ENCODE assay signal across 16 cellular contexts in the genomic region with DNA sequence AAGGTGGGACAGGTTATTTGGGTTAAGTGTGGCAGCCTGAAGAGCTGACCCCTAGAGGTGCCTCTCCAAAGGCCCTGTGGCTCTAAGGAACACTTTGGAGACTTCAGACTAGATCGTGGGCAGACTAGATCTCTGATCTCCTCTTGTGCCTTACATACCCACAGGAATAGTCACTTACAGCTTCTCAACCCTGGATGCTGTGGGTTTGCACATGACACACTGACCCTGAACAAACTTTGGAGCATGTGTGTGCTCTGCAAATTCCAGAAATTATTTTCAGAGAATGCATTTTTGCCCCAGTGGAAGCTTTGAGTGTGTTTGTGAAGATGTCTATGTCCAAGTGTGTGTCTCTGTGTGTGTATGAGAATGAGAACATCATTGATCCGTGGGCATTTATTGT.
"Had no signal": no experiment of that assay in that cellular context is flagged by ENCODE, and none has a peak within 500 bp of the region (broad histone marks: within the 10 kb centered on the region; RNA-seq: fewer than 3 reads in every experiment).

No MANE protein-coding gene starts in this region.

- H3K79me2 ChIP-seq: hepatocyte had no signal

- ATAC-seq: activated naive CD8-positive, alpha-beta T cell treated with anti-CD3 and anti-CD28 coated beads, Interleukin-2, amount 50 U/mL, for 24 hours; activated T-helper 17 cell treated with anti-CD3 and anti-CD28 coated beads, Interleukin-2, amount 50 U/mL, for 72 hours; pancreas; stimulated activated memory B cell treated with anti-CD40 and anti-IgM and Interleukin-4, amounts not matched to agents 10 μg/mL and 1 μg/mL and 100 μg/mL, for 72 hours had no signal

- H3K4me2 ChIP-seq: hepatocyte, neural progenitor cell had no signal

- H3K4me1 ChIP-seq: neural progenitor cell, transverse colon had no signal

- H3K27ac ChIP-seq: dorsolateral prefrontal cortex, hepatocyte, neural progenitor cell, pancreas, transverse colon had no signal

- H3K27me3 Mint-ChIP-seq: stimulated activated memory B cell treated with anti-CD40 and anti-IgM and Interleukin-4, amounts not matched to agents 10 μg/mL and 1 μg/mL and 100 μg/mL, for 72 hours had no signal

- FAIRE-seq: bronchial epithelial cell, kidney, pancreas had no signal

- H3K36me3 ChIP-seq: neural progenitor cell, pancreas, transverse colon had no signal

- H3K4me3 Mint-ChIP-seq: activated naive CD4-positive, alpha-beta T cell treated with anti-CD3 and anti-CD28 coated beads for 36 hours; activated naive CD8-positive, alpha-beta T cell treated with anti-CD3 and anti-CD28 coated beads, Interleukin-2, amount 50 U/mL, for 24 hours; activated T-helper 17 cell treated with anti-CD3 and anti-CD28 coated beads, Interleukin-2, amount 50 U/mL, for 72 hours; neural progenitor cell; stimulated activated memory B cell treated with anti-CD40 and anti-IgM and Interleukin-4, amounts not matched to agents 10 μg/mL and 1 μg/mL and 100 μg/mL, for 72 hours had no signal

- H3K36me3 Mint-ChIP-seq: neural progenitor cell; stimulated activated memory B cell treated with anti-CD40 and anti-IgM and Interleukin-4, amounts not matched to agents 10 μg/mL and 1 μg/mL and 100 μg/mL, for 72 hours had no signal

- H3K4me3 ChIP-seq: dorsolateral prefrontal cortex, hepatocyte, neural progenitor cell, pancreas, transverse colon had no signal

- H3K9me3 ChIP-seq: pancreas, transverse colon had no signal

- H3K9ac ChIP-seq: neural progenitor cell had no signal

- H2AFZ ChIP-seq: hepatocyte, neural progenitor cell had no signal

- DNase-seq: activated CD4-positive, alpha-beta T cell treated with anti-CD3 and anti-CD28 coated beads, Interleukin-2, amount 50 U/mL, for 48 hours; activated CD4-positive, CD25-positive, alpha-beta regulatory T cell treated with anti-CD3 and anti-CD28 coated beads, Interleukin-2, amount 50 U/mL, for 72 hours; activated naive CD4-positive, alpha-beta T cell treated with anti-CD3 and anti-CD28 coated beads for 36 hours; activated naive CD8-positive, alpha-beta T cell treated with anti-CD3 and anti-CD28 coated beads, Interleukin-2, amount 50 U/mL, for 24 hours; aorta; dorsolateral prefrontal cortex; erythroblast; kidney; pancreas; stimulated activated CD4-positive, alpha-beta T cell treated with anti-CD3 and anti-CD28 coated beads, Interleukin-2, amount 100 ng/mL, for 48 hours; transverse colon had no signal

- H3K27ac Mint-ChIP-seq: activated naive CD4-positive, alpha-beta T cell treated with anti-CD3 and anti-CD28 coated beads for 36 hours; activated naive CD8-positive, alpha-beta T cell treated with anti-CD3 and anti-CD28 coated beads, Interleukin-2, amount 50 U/mL, for 24 hours; activated T-helper 17 cell treated with anti-CD3 and anti-CD28 coated beads, Interleukin-2, amount 50 U/mL, for 72 hours; neural progenitor cell; stimulated activated memory B cell treated with anti-CD40 and anti-IgM and Interleukin-4, amounts not matched to agents 10 μg/mL and 1 μg/mL and 100 μg/mL, for 72 hours had no signal

- H3K4me1 Mint-ChIP-seq: activated T-helper 17 cell treated with anti-CD3 and anti-CD28 coated beads, Interleukin-2, amount 50 U/mL, for 72 hours had no signal

- H3K27me3 ChIP-seq: hepatocyte, neural progenitor cell, pancreas, transverse colon had no signal

- H3K9me3 Mint-ChIP-seq: activated naive CD4-positive, alpha-beta T cell treated with anti-CD3 and anti-CD28 coated beads for 36 hours; activated naive CD8-positive, alpha-beta T cell treated with anti-CD3 and anti-CD28 coated beads, Interleukin-2, amount 50 U/mL, for 24 hours; activated T-helper 17 cell treated with anti-CD3 and anti-CD28 coated beads, Interleukin-2, amount 50 U/mL, for 72 hours; neural progenitor cell; stimulated activated memory B cell treated with anti-CD40 and anti-IgM and Interleukin-4, amounts not matched to agents 10 μg/mL and 1 μg/mL and 100 μg/mL, for 72 hours had no signal
